In genomic region chr19:38862321-38863059, GRCh38 we compare ENCODE assay signal across 8 cellular contexts. TPM values are rescaled to one million over a fixed set of nuclear protein-coding genes. Genes with fewer than 3 reads are reported as not detected.
DNase-seq lines count a peak whose midpoint lies in the region; ATAC-seq, FAIRE-seq and TF ChIP-seq lines count a peak whose summit lies in the region.

No MANE protein-coding gene starts in this region.

- H3K27ac ChIP-seq in fibroblast of lung (ENCODE audit: insufficient read depth, low read length) (no peak overlapping the region), spleen (peak overlapping the region; percentile 19 to 94 (median 83))

- no peak for TF ChIP-seq CTCF in fibroblast of lung (conservative IDR thresholded peaks at IDR 0.05 in 1 of 2, IDR thresholded peaks at IDR 0.05 in 1 of 2; ENCODE audit: low read depth in 1 of 2, low read length in 2 of 2)
- TF ChIP-seq CTCF in spleen (IDR thresholded peaks at IDR 0.05 in 8 of 11, conservative IDR thresholded peaks at IDR 0.05 in 3 of 11) = no peak

- no peak for ATAC-seq in GM19324 (IDR thresholded peaks at IDR 0.05; ENCODE audit: low FRiP score, unreplicated experiment)

- DNase-seq in HTR-8/SVneo (ENCODE audit: insufficient read length, low spot score) (peak; percentile 33), NCI-H510A (lab: John Stamatoyannopoulos, UW) (peak; percentile 82), fibroblast of lung (ENCODE audit: low read depth in 2 of 2) (peak; percentile 29 to 45), spleen (no peak), hippocampal formation (lab: John Stamatoyannopoulos, UW) (no peak), cortex of kidney (lab: John Stamatoyannopoulos, UW) (no peak)
- no peak for DNase-seq in activated effector memory CD4-positive, alpha-beta T cell treated with Interleukin-2 at 50 U/mL for 16 hours

- intact Hi-C loops in spleen (cut with DNase I; ENCODE audit: low total_unique reads) = no loop called here

- no peak overlapping the region for H2AFZ ChIP-seq in fibroblast of lung (ENCODE audit: low read length)

- no peaks in the 10 kb centered on the region for H3K27me3 ChIP-seq in fibroblast of lung (ENCODE audit: control insufficient read depth, insufficient read depth, low read length)
- no peaks in the 10 kb centered on the region for H3K27me3 ChIP-seq in spleen (replicated peaks in 1 of 7)

- no peaks in the 10 kb centered on the region for H4K20me1 ChIP-seq in fibroblast of lung (ENCODE audit: control insufficient read depth, extremely low read depth, insufficient read depth, low read length)

- TF ChIP-seq POLR2A in spleen (IDR thresholded peaks at IDR 0.05) = no peak

- H3K4me1 ChIP-seq in fibroblast of lung (ENCODE audit: control insufficient read depth, extremely low read depth, insufficient read depth, low read length) = no peaks in the 10 kb centered on the region
- H3K4me1 ChIP-seq in spleen = peaks cover 32 to 95% (median 70%) of the 10 kb centered on the region in 6 donors

- no peak for FAIRE-seq in HTR-8/SVneo (lab: Jason Lieb, UNC)

- H3K9me3 ChIP-seq in fibroblast of lung (ENCODE audit: control insufficient read depth, insufficient read depth, low read depth, low read length) (no peaks in the 10 kb centered on the region), spleen (no peaks in the 10 kb centered on the region)

- H3K79me2 ChIP-seq in fibroblast of lung (ENCODE audit: control insufficient read depth, insufficient read depth, low read length) = no peaks in the 10 kb centered on the region

- no peak overlapping the region for H3K4me3 ChIP-seq in fibroblast of lung (replicated peaks in 1 of 4; ENCODE audit: control extremely low read depth in 1 of 4, insufficient read depth in 1 of 4, low read depth in 3 of 4, low read length in 4 of 4)
- no peak overlapping the region for H3K4me3 ChIP-seq in spleen

- H3K9ac ChIP-seq in fibroblast of lung (ENCODE audit: insufficient read depth, low read length) = no peak overlapping the region

- H3K4me2 ChIP-seq in fibroblast of lung (ENCODE audit: extremely low read depth, insufficient read depth, low read length) = no peak overlapping the region

- H3K36me3 ChIP-seq in fibroblast of lung (ENCODE audit: control insufficient read depth, insufficient read depth, low read length) (no peaks in the 10 kb centered on the region), spleen (no peaks in the 10 kb centered on the region)

- WGBS in spleen, 5 donors = 37 to 52% (median 46%) methylated on average over 10 of the region's 10 CpGs

RNA-seq across cellular contexts. Expression of gene HNRNPL, which starts 12.7 kb away (rescaled TPM):
- total RNA-seq in fibroblast of lung (144 and 184 TPM in 2 replicates), spleen (100 to 1,000 TPM; 188 to 357 (median 294) TPM)
- polyA plus RNA-seq in fibroblast of lung (189 and 275 TPM in 2 replicates), spleen (100 to 1,000 TPM; 147 to 175 (median 168) TPM)
- polyA plus RNA-seq in fibroblast of lung (2012) = 309 and 382 TPM in 2 replicates
- polyA minus RNA-seq in fibroblast of lung (ENCODE audit: low replicate concordance) = 386 and 558 TPM in 2 replicates

RNA-seq across cellular contexts. Expression of gene RINL, which starts 15.6 kb away (rescaled TPM):
- total RNA-seq in fibroblast of lung = 2.6 and 3.5 TPM in 2 replicates
- 0.59 and 0.86 TPM in 2 replicates for polyA plus RNA-seq in fibroblast of lung
- polyA plus RNA-seq in fibroblast of lung (2012) = 1.1 and 1.7 TPM in 2 replicates
- polyA minus RNA-seq in fibroblast of lung (ENCODE audit: low replicate concordance) = 1.6 TPM in 1 of 2 replicates, not detected in the other
- total RNA-seq in spleen = 10 to 100 TPM; 14.5 to 31.3 (median 26.5) TPM
- polyA plus RNA-seq in spleen = 10 to 100 TPM; 26.6 to 42.5 (median 36.0) TPM

RNA-seq across cellular contexts. Expression of gene ECH1, which starts 30.9 kb away (rescaled TPM):
- total RNA-seq in fibroblast of lung (41.1 and 46.4 TPM in 2 replicates), spleen (100 to 1,000 TPM; 119 to 293 (median 191) TPM)
- polyA plus RNA-seq in fibroblast of lung (37.8 and 40.0 TPM in 2 replicates), spleen (100 to 1,000 TPM; 196 to 370 (median 216) TPM)
- polyA plus RNA-seq in fibroblast of lung (2012) = 50.7 and 65.7 TPM in 2 replicates
- polyA minus RNA-seq in fibroblast of lung (ENCODE audit: low replicate concordance) = 36.2 and 177 TPM in 2 replicates

RNA-seq across cellular contexts. Expression of gene SIRT2, which starts 36.9 kb away (rescaled TPM):
- total RNA-seq in fibroblast of lung (50.8 and 51.7 TPM in 2 replicates), spleen (10 to 100 TPM; 44.5 to 81.0 (median 61.8) TPM)
- polyA plus RNA-seq in fibroblast of lung (38.7 and 45.4 TPM in 2 replicates), spleen (10 to 100 TPM; 25.8 to 45.1 (median 30.7) TPM)
- 43.4 and 47.9 TPM in 2 replicates for polyA plus RNA-seq in fibroblast of lung (2012)
- 86.2 and 118 TPM in 2 replicates for polyA minus RNA-seq in fibroblast of lung (ENCODE audit: low replicate concordance)

RNA-seq across cellular contexts. Expression of gene NFKBIB, which starts 37.3 kb away (rescaled TPM):
- total RNA-seq in fibroblast of lung (8.2 and 10.9 TPM in 2 replicates), spleen (10 to 100 TPM; 18.1 to 29.0 (median 21.1) TPM)
- polyA plus RNA-seq in fibroblast of lung (8.3 and 9.8 TPM in 2 replicates), spleen (10 to 100 TPM; 22.8 to 33.5 (median 23.5) TPM)
- polyA plus RNA-seq in fibroblast of lung (2012) = 15.1 and 19.8 TPM in 2 replicates
- polyA minus RNA-seq in fibroblast of lung (ENCODE audit: low replicate concordance) = 2.6 and 4.3 TPM in 2 replicates

Comparison
In these comparisons a context has a peak if more than half of its experiments do, and no peak if none do; other contexts are left out.
1. DNase-seq: peak in HTR-8/SVneo (single experiment), NCI-H510A (single experiment) and fibroblast of lung (2 of 2); none in spleen (single experiment), hippocampal formation (0 of 2), activated effector memory CD4-positive, alpha-beta T cell treated with Interleukin-2 at 50 U/mL for 16 hours (single experiment) and cortex of kidney (single experiment).